ENCODE assay signal across 1 cellular context in the genomic region with DNA sequence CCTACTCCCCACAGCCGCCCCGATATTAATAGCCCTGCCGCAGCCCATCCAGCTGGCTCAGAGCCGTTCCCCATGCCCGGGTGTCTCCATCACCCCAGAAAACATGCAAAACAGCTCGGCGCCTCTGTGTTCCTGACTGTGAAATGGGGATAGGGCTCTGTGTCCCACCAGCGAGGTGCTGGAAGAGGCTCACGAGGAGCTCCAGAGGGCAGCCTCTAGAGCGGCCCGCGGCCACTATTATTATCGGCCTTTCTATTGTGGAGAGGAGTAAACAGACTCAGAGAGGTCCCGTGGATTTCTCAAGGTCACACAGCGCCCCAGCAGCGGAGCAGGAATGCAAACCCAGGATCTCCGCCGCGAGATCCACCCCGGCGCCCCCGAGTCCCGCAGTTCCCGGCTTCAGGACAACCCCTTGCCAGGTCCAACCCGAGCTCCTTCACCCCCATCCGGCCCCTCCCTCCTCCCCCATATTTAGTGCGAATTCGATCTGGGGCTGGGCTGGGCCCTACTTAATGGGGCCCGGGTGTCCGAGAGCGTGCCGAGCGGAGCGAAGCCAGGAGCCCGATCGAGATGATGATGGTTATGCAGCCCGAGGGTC.
TF ChIP-seq lines count a peak whose summit lies in the region.

Gene ACTN3 (plus strand): TSS at position 536 of the 598 bp plus-strand sequence. CDS start 35 bp downstream, at position 571.

TF ChIP-seq in GM12878, 131 proteins besides CTCF, POLR2A, EP300 and RAD21 (continued from another document):
- TF ChIP-seq ATF2 (IDR thresholded peaks at IDR 0.05; ENCODE audit: low read length): no peak
- TF ChIP-seq CBFB (IDR thresholded peaks at IDR 0.05; ENCODE audit: low read depth): 0 out of 2 replicates have a peak, but pooled peaks have one; percentile 25
- no peak for TF ChIP-seq MEF2B (IDR thresholded peaks at IDR 0.05; ENCODE audit: partially characterized antibody, poor library complexity, severe bottlenecking)
- TF ChIP-seq IKZF2 (IDR thresholded peaks at IDR 0.05): 0 out of 4 replicates have a peak, but pooled peaks have one; percentile 6 to 15
- TF ChIP-seq STAT1 (conservative IDR thresholded peaks at IDR 0.05): no peak
- TF ChIP-seq SMARCA5 (IDR thresholded peaks at IDR 0.05): peak; percentile 98
- TF ChIP-seq CREB1 (IDR thresholded peaks at IDR 0.05; ENCODE audit: low read depth): no peak
- no peak for TF ChIP-seq SMC3 (IDR thresholded peaks at IDR 0.05; ENCODE audit: borderline replicate concordance, low read length)
- no peak for TF ChIP-seq STAT3 (IDR thresholded peaks at IDR 0.05; ENCODE audit: low read depth, low read length)
- 0 out of 2 replicates have a peak, but pooled peaks have one; percentile 12 for TF ChIP-seq HDGF (IDR thresholded peaks at IDR 0.05)
- no peak for TF ChIP-seq NFYA (IDR thresholded peaks at IDR 0.05; ENCODE audit: borderline replicate concordance, low read depth, low read length)
- TF ChIP-seq NFXL1 (IDR thresholded peaks at IDR 0.05; ENCODE audit: borderline replicate concordance): peak; percentile 87
- no peak for TF ChIP-seq NR2C1 (IDR thresholded peaks at IDR 0.05)
- TF ChIP-seq NBN (IDR thresholded peaks at IDR 0.05): peak; percentile 58
- TF ChIP-seq SIX5 (IDR thresholded peaks at IDR 0.05; ENCODE audit: low read depth, low read length, severe bottlenecking): no peak
- TF ChIP-seq ZNF207 (IDR thresholded peaks at IDR 0.05; ENCODE audit: borderline replicate concordance): no peak
- no peak for TF ChIP-seq CEBPB (IDR thresholded peaks at IDR 0.05; ENCODE audit: borderline replicate concordance in 1 of 2, low read depth in 2 of 2, low read length in 2 of 2)
- TF ChIP-seq YBX1 (IDR thresholded peaks at IDR 0.05): no peak
- TF ChIP-seq, protein P1, sequence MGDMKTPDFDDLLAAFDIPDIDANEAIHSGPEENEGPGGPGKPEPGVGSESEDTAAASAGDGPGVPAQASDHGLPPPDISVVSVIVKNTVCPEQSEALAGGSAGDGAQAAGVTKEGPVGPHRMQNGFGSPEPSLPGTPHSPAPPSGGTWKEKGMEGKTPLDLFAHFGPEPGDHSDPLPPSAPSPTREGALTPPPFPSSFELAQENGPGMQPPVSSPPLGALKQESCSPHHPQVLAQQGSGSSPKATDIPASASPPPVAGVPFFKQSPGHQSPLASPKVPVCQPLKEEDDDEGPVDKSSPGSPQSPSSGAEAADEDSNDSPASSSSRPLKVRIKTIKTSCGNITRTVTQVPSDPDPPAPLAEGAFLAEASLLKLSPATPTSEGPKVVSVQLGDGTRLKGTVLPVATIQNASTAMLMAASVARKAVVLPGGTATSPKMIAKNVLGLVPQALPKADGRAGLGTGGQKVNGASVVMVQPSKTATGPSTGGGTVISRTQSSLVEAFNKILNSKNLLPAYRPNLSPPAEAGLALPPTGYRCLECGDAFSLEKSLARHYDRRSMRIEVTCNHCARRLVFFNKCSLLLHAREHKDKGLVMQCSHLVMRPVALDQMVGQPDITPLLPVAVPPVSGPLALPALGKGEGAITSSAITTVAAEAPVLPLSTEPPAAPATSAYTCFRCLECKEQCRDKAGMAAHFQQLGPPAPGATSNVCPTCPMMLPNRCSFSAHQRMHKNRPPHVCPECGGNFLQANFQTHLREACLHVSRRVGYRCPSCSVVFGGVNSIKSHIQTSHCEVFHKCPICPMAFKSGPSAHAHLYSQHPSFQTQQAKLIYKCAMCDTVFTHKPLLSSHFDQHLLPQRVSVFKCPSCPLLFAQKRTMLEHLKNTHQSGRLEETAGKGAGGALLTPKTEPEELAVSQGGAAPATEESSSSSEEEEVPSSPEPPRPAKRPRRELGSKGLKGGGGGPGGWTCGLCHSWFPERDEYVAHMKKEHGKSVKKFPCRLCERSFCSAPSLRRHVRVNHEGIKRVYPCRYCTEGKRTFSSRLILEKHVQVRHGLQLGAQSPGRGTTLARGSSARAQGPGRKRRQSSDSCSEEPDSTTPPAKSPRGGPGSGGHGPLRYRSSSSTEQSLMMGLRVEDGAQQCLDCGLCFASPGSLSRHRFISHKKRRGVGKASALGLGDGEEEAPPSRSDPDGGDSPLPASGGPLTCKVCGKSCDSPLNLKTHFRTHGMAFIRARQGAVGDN (IDR thresholded peaks at IDR 0.05): no peak
- TF ChIP-seq BMI1 (IDR thresholded peaks at IDR 0.05; ENCODE audit: borderline replicate concordance): no peak
- TF ChIP-seq FOXK2 (IDR thresholded peaks at IDR 0.05): no peak
- TF ChIP-seq, protein P2, sequence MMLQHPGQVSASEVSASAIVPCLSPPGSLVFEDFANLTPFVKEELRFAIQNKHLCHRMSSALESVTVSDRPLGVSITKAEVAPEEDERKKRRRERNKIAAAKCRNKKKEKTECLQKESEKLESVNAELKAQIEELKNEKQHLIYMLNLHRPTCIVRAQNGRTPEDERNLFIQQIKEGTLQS (IDR thresholded peaks at IDR 0.05; ENCODE audit: borderline replicate concordance, extremely low read depth, low read depth, low read length): no peak
- TF ChIP-seq, protein P3, sequence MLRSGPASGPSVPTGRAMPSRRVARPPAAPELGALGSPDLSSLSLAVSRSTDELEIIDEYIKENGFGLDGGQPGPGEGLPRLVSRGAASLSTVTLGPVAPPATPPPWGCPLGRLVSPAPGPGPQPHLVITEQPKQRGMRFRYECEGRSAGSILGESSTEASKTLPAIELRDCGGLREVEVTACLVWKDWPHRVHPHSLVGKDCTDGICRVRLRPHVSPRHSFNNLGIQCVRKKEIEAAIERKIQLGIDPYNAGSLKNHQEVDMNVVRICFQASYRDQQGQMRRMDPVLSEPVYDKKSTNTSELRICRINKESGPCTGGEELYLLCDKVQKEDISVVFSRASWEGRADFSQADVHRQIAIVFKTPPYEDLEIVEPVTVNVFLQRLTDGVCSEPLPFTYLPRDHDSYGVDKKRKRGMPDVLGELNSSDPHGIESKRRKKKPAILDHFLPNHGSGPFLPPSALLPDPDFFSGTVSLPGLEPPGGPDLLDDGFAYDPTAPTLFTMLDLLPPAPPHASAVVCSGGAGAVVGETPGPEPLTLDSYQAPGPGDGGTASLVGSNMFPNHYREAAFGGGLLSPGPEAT (IDR thresholded peaks at IDR 0.05; ENCODE audit: low read depth): peak; percentile 65; the same call in 1 of the 2 replicates
- peak; percentile 41; the same call in 1 of the 2 replicates for TF ChIP-seq MEF2A (IDR thresholded peaks at IDR 0.05; ENCODE audit: insufficient read depth, low read depth, low read length)
- TF ChIP-seq MAX (IDR thresholded peaks at IDR 0.05; ENCODE audit: low read depth, low read length): no peak
- TF ChIP-seq REST (IDR thresholded peaks at IDR 0.05; ENCODE audit: low read depth, low read length): no peak
